12 cellular contexts compared by ENCODE assay signal in genomic region chr9:2019723-2020122, GRCh38. TPM values are rescaled to one million over a fixed set of nuclear protein-coding genes. Genes with fewer than 3 reads are reported as not detected.
A peak's percentile ranks its signal among the peaks of the same experiment; 100 is the strongest.
DNase-seq lines count a peak whose midpoint lies in the region; ATAC-seq and TF ChIP-seq lines count a peak whose summit lies in the region.
"Had no signal": no experiment of that assay in that cellular context is flagged by ENCODE, and none has a peak within 500 bp of the region (broad histone marks: within the 10 kb centered on the region; RNA-seq: fewer than 3 reads in every experiment).

No MANE protein-coding gene starts in this region.

- H3K36me3 ChIP-seq in KMS-11 (ENCODE audit: insufficient read depth) = no peaks in the 10 kb centered on the region

- no peaks in the 10 kb centered on the region for H3K27me3 Mint-ChIP-seq in activated CD4-positive, alpha-beta T cell treated with anti-CD3 and anti-CD28 coated beads, Interleukin-2, amount 10 ng/mL, durations not matched to agents 24 days and 14 days
- no peaks in the 10 kb centered on the region for H3K27me3 Mint-ChIP-seq in progenitor cell of endocrine pancreas

- no peak overlapping the region for H3K4me3 ChIP-seq in KMS-11 (IDR thresholded peaks at IDR 0.05; ENCODE audit: insufficient read depth, low read depth, low read length)

- H3K4me3 Mint-ChIP-seq in activated CD4-positive, alpha-beta T cell treated with anti-CD3 and anti-CD28 coated beads, Interleukin-2, amount 10 ng/mL, durations not matched to agents 24 days and 14 days = peak overlapping the region; percentile 46
- peak overlapping the region; percentile 99 for H3K4me3 Mint-ChIP-seq in stimulated activated effector memory CD8-positive, alpha-beta T cell treated with anti-CD3 and anti-CD28 coated beads, Interleukin-12 subunit alpha, Interleukin-12 subunit beta, amount 100 ng/mL, for 72 hours
- no peak overlapping the region for H3K4me3 Mint-ChIP-seq in progenitor cell of endocrine pancreas (ENCODE audit: low read depth)

- peak; percentile 43 for DNase-seq in activated CD4-positive, alpha-beta T cell treated with anti-CD3 and anti-CD28 coated beads, Interleukin-2, amount 10 ng/mL, durations not matched to agents 24 days and 14 days
- no peak for DNase-seq in activated CD4-positive, alpha-beta T cell treated with anti-CD3 and anti-CD28 coated beads for 1 hour
- DNase-seq in caudate nucleus (lab: John Stamatoyannopoulos, UW) (no peak), sciatic nerve (ENCODE audit: low spot score) (no peak), progenitor cell of endocrine pancreas (ENCODE audit: low spot score, unreplicated experiment) (no peak)
- no peak for DNase-seq in stimulated activated effector memory CD8-positive, alpha-beta T cell treated with anti-CD3 and anti-CD28 coated beads, Interleukin-12 subunit alpha, Interleukin-12 subunit beta, amount 100 ng/mL, for 72 hours (ENCODE audit: low spot score in 2 of 2)
- DNase-seq: H9; NCI-H187; NK-92 treated with Interleukin-12 subunit alpha and Interleukin-12 subunit beta, amount 100 ng/mL, for 24 hours; trophoblast cell had no signal

- no peak overlapping the region for H2AFZ ChIP-seq in KMS-11 (ENCODE audit: low read depth)

- intact Hi-C loops in activated CD4-positive, alpha-beta T cell treated with anti-CD3 and anti-CD28 coated beads, Interleukin-2, amount 10 ng/mL, durations not matched to agents 24 days and 14 days (cut with micrococcal nuclease) = loop anchor here (1.0 to 10.0 kb wide), 8 partner anchors 34 to 1745 kb away; partner anchors contain the start of genes KANK1 and VLDLR
- intact Hi-C loops in sciatic nerve (cut with DNase I) = no loop called here

- H3K36me3 Mint-ChIP-seq in activated CD4-positive, alpha-beta T cell treated with anti-CD3 and anti-CD28 coated beads, Interleukin-2, amount 10 ng/mL, durations not matched to agents 24 days and 14 days (ENCODE audit: low read depth) = peaks cover 7% of the 10 kb centered on the region
- H3K36me3 Mint-ChIP-seq in stimulated activated effector memory CD8-positive, alpha-beta T cell treated with anti-CD3 and anti-CD28 coated beads, Interleukin-12 subunit alpha, Interleukin-12 subunit beta, amount 100 ng/mL, for 72 hours = peaks cover 51% of the 10 kb centered on the region
- H3K36me3 Mint-ChIP-seq in progenitor cell of endocrine pancreas (ENCODE audit: insufficient read depth) = no peaks in the 10 kb centered on the region

- H3K27ac ChIP-seq in KMS-11 = peak overlapping the region; percentile 93; the same call in 1 of the 2 replicates
- H3K27ac ChIP-seq in caudate nucleus (ENCODE audit: low read depth, low read length) = peak overlapping the region; percentile 22

- TF ChIP-seq CTCF in KMS-11 (conservative IDR thresholded peaks at IDR 0.05; ENCODE audit: low read depth, low read length) = no peak
- no peak for TF ChIP-seq CTCF in progenitor cell of endocrine pancreas (IDR thresholded peaks at IDR 0.05; ENCODE audit: unreplicated experiment)

- H3K27ac Mint-ChIP-seq in activated CD4-positive, alpha-beta T cell treated with anti-CD3 and anti-CD28 coated beads, Interleukin-2, amount 10 ng/mL, durations not matched to agents 24 days and 14 days = peak overlapping the region; percentile 72
- peak overlapping the region; percentile 97 for H3K27ac Mint-ChIP-seq in stimulated activated effector memory CD8-positive, alpha-beta T cell treated with anti-CD3 and anti-CD28 coated beads, Interleukin-12 subunit alpha, Interleukin-12 subunit beta, amount 100 ng/mL, for 72 hours
- no peak overlapping the region for H3K27ac Mint-ChIP-seq in progenitor cell of endocrine pancreas

- no peaks in the 10 kb centered on the region for H3K27me3 ChIP-seq in KMS-11 (ENCODE audit: insufficient read depth, low read depth)

- H3K4me1 Mint-ChIP-seq in activated CD4-positive, alpha-beta T cell treated with anti-CD3 and anti-CD28 coated beads, Interleukin-2, amount 10 ng/mL, durations not matched to agents 24 days and 14 days = peaks cover 65% of the 10 kb centered on the region
- peaks cover 56% of the 10 kb centered on the region for H3K4me1 Mint-ChIP-seq in stimulated activated effector memory CD8-positive, alpha-beta T cell treated with anti-CD3 and anti-CD28 coated beads, Interleukin-12 subunit alpha, Interleukin-12 subunit beta, amount 100 ng/mL, for 72 hours
- peaks cover 42% of the 10 kb centered on the region for H3K4me1 Mint-ChIP-seq in progenitor cell of endocrine pancreas (ENCODE audit: low read depth)

- H3K79me2 ChIP-seq in KMS-11 (ENCODE audit: insufficient read depth, low read depth) = peaks cover 93% of the 10 kb centered on the region

- H3K4me1 ChIP-seq in KMS-11 (ENCODE audit: low read depth, poor library complexity, severe bottlenecking) = peaks cover 63% of the 10 kb centered on the region

- no peaks in the 10 kb centered on the region for H3K9me3 Mint-ChIP-seq in activated CD4-positive, alpha-beta T cell treated with anti-CD3 and anti-CD28 coated beads, Interleukin-2, amount 10 ng/mL, durations not matched to agents 24 days and 14 days
- no peaks in the 10 kb centered on the region for H3K9me3 Mint-ChIP-seq in stimulated activated effector memory CD8-positive, alpha-beta T cell treated with anti-CD3 and anti-CD28 coated beads, Interleukin-12 subunit alpha, Interleukin-12 subunit beta, amount 100 ng/mL, for 72 hours
- H3K9me3 Mint-ChIP-seq in progenitor cell of endocrine pancreas (ENCODE audit: low read depth) = no peaks in the 10 kb centered on the region
- H3K9me3 Mint-ChIP-seq: H9 had no signal

- no peak for ATAC-seq in stimulated activated effector memory CD8-positive, alpha-beta T cell treated with anti-CD3 and anti-CD28 coated beads, Interleukin-12 subunit alpha, Interleukin-12 subunit beta, amount 100 ng/mL, for 72 hours
- ATAC-seq in sciatic nerve = no peak
- ATAC-seq in GM21381 (IDR thresholded peaks at IDR 0.05; ENCODE audit: unreplicated experiment) = no peak

- H3K4me2 ChIP-seq in KMS-11 = peak overlapping the region; percentile 82

- peaks cover 20% of the 10 kb centered on the region for H4K20me1 ChIP-seq in KMS-11 (ENCODE audit: insufficient read depth)

- peak overlapping the region; percentile 85; the same call in 1 of the 2 replicates for H3K9ac ChIP-seq in KMS-11

RNA-seq across cellular contexts. Expression of gene SMARCA2, which starts 4.6 kb away (rescaled TPM):
- total RNA-seq in activated CD4-positive, alpha-beta T cell treated with anti-CD3 and anti-CD28 coated beads, Interleukin-2, amount 10 ng/mL, durations not matched to agents 24 days and 14 days = 91.4 and 100.0 TPM in 2 replicates
- total RNA-seq in sciatic nerve = 198 TPM
- 55.8 and 57.0 TPM in 2 replicates for total RNA-seq in progenitor cell of endocrine pancreas
